ENCODE assay signal across 14 cellular contexts in the genomic region with DNA sequence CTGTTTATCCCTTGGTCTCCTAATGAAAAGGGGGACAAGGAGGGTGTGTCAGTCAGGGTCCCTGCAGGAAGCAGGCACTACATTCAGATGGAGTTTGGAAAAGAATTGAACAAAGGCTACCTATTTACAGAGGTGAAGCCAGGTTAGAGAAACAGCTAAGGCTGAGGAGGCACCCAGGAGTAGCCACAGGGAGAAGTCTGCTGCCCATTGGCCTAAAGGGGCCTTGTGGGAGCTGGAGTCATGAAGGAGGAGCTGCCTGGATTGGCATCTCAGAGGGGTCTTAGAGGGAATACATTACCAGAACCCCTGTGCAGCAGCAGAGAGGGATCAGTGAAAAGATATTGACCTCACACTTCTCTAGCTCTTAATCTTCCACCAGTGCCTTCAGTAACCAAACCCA. TPM values are rescaled to one million over a fixed set of nuclear protein-coding genes. Genes with fewer than 3 reads are reported as not detected.
DNase-seq lines count a peak whose midpoint lies in the region; ATAC-seq, FAIRE-seq and TF ChIP-seq lines count a peak whose summit lies in the region.
"Had no signal": no experiment of that assay in that cellular context is flagged by ENCODE, and none has a peak within 500 bp of the region (broad histone marks: within the 10 kb centered on the region; RNA-seq: fewer than 3 reads in every experiment).

No MANE protein-coding gene starts in this region.

- H3K79me1 ChIP-seq in trophoblast cell (ENCODE audit: low read length): peaks cover 10% of the 10 kb centered on the region

- H2BK120ac ChIP-seq in trophoblast cell (ENCODE audit: insufficient read depth, low read length, poor library complexity): peak overlapping the region; percentile 98

- peak overlapping the region; percentile 95 for H2BK5ac ChIP-seq in trophoblast cell (ENCODE audit: low read depth, low read length, poor library complexity)

- H3K79me2 ChIP-seq in GM23248 (ENCODE audit: insufficient read depth) (no peaks in the 10 kb centered on the region), PC-9 (ENCODE audit: low read depth) (no peaks in the 10 kb centered on the region), trophoblast cell (ENCODE audit: control insufficient read depth, insufficient read depth, low read length, poor library complexity) (peaks cover 4% of the 10 kb centered on the region)

- no peak for DNase-seq in GM23248
- no peak for DNase-seq in PC-9
- peak; percentile 58 for DNase-seq in endodermal cell
- DNase-seq in trophoblast cell: no peak
- no peak for DNase-seq in activated CD8-positive, alpha-beta T cell treated with anti-CD3 and anti-CD28 coated beads, Interleukin-2, amount 10 ng/mL, durations not matched to agents 7 days and 5 days
- DNase-seq in CD14-positive monocyte (ENCODE audit: low spot score): no peak
- no peak for DNase-seq in HTR-8/SVneo (ENCODE audit: insufficient read length, low spot score)
- no peak for DNase-seq in erythroblast (lab: John Stamatoyannopoulos, UW)
- DNase-seq: Caco-2; CD8-positive, alpha-beta memory T cell; DND-41; GF-D8; H9 had no signal

- no peak for ATAC-seq in activated CD8-positive, alpha-beta T cell treated with anti-CD3 and anti-CD28 coated beads, Interleukin-2, amount 10 ng/mL, durations not matched to agents 7 days and 5 days

- H2BK12ac ChIP-seq in trophoblast cell (ENCODE audit: low read length): peak overlapping the region; percentile 100

- H3K9me3 ChIP-seq in GM23248 (ENCODE audit: low read depth): no peaks in the 10 kb centered on the region
- H3K9me3 ChIP-seq in PC-9 (ENCODE audit: insufficient read depth, low read depth): no peaks in the 10 kb centered on the region
- H3K9me3 ChIP-seq in endodermal cell (ENCODE audit: control insufficient read depth, low read length): no peaks in the 10 kb centered on the region
- no peaks in the 10 kb centered on the region for H3K9me3 ChIP-seq in trophoblast cell (ENCODE audit: insufficient read depth, low read depth, low read length)
- H3K9me3 ChIP-seq: Caco-2 had no signal

- H3K36me3 ChIP-seq in GM23248 (ENCODE audit: low read depth): no peaks in the 10 kb centered on the region
- no peaks in the 10 kb centered on the region for H3K36me3 ChIP-seq in PC-9 (ENCODE audit: low read depth)
- H3K36me3 ChIP-seq in endodermal cell (ENCODE audit: control insufficient read depth, insufficient read depth, low read length): no peaks in the 10 kb centered on the region
- no peaks in the 10 kb centered on the region for H3K36me3 ChIP-seq in trophoblast cell (ENCODE audit: control insufficient read depth in 1 of 2, insufficient read depth in 2 of 2, low read length in 2 of 2)

- CTCF ChIA-PET in PC-9 (lab: Charles Lee): interaction anchor here (0.7 to 1.5 kb wide), 2 partner anchors 31 to 1567 kb away, joined by 3 read pairs; no protein-coding TSS in a partner anchor
- CTCF ChIA-PET in activated CD8-positive, alpha-beta T cell treated with anti-CD3 and anti-CD28 coated beads, Interleukin-2, amount 10 ng/mL, durations not matched to agents 7 days and 5 days (lab: Charles Lee): no interaction called here

- peak overlapping the region; percentile 95 for H2AK5ac ChIP-seq in trophoblast cell (ENCODE audit: low read length)

- H3K36me3 Mint-ChIP-seq in endodermal cell (ENCODE audit: low read depth) (no peaks in the 10 kb centered on the region), CD14-positive monocyte (no peaks in the 10 kb centered on the region)
- no peaks in the 10 kb centered on the region for H3K36me3 Mint-ChIP-seq in activated CD8-positive, alpha-beta T cell treated with anti-CD3 and anti-CD28 coated beads, Interleukin-2, amount 10 ng/mL, durations not matched to agents 7 days and 5 days (ENCODE audit: low read depth)

- H2AFZ ChIP-seq in GM23248: no peak overlapping the region
- H2AFZ ChIP-seq in PC-9: no peak overlapping the region
- H2AFZ ChIP-seq in trophoblast cell (ENCODE audit: insufficient read depth, low read length, poor library complexity): peak overlapping the region; percentile 59

- H3K4me1 Mint-ChIP-seq in endodermal cell (peaks cover 34% of the 10 kb centered on the region), CD14-positive monocyte (peaks cover 28% of the 10 kb centered on the region)
- no peaks in the 10 kb centered on the region for H3K4me1 Mint-ChIP-seq in activated CD8-positive, alpha-beta T cell treated with anti-CD3 and anti-CD28 coated beads, Interleukin-2, amount 10 ng/mL, durations not matched to agents 7 days and 5 days (ENCODE audit: low read depth)
- H3K4me1 Mint-ChIP-seq: CD8-positive, alpha-beta memory T cell had no signal

- intact Hi-C loops in PC-9 (cut with micrococcal nuclease; ENCODE audit: unreplicated experiment): loop anchor here (1.0 kb wide), 2 partner anchors 26 to 31 kb away; no protein-coding TSS in a partner anchor
- intact Hi-C loops in CD14-positive monocyte (cut with micrococcal nuclease): no loop called here

- H3K4me2 ChIP-seq in GM23248 (ENCODE audit: unreplicated experiment): no peak overlapping the region
- peak overlapping the region; percentile 74 for H3K4me2 ChIP-seq in PC-9
- peak overlapping the region; percentile 13 for H3K4me2 ChIP-seq in trophoblast cell (ENCODE audit: low read length)

- H4K8ac ChIP-seq in trophoblast cell (ENCODE audit: low read depth, low read length): peak overlapping the region; percentile 86

- H3K23ac ChIP-seq in trophoblast cell (ENCODE audit: low read length): no peak overlapping the region

- H3K4me3 ChIP-seq in GM23248: no peak overlapping the region
- peak overlapping the region; percentile 33; the same call in 1 of the 2 replicates for H3K4me3 ChIP-seq in PC-9
- H3K4me3 ChIP-seq in endodermal cell (ENCODE audit: low read length): no peak overlapping the region
- H3K4me3 ChIP-seq in trophoblast cell (ENCODE audit: low read depth, low read length): no peak overlapping the region

- peak overlapping the region; percentile 99 for H4K91ac ChIP-seq in trophoblast cell (ENCODE audit: low read depth, low read length)

- peaks cover 23% of the 10 kb centered on the region for H3F3A ChIP-seq in GM23248 (ENCODE audit: insufficient read depth)
- H3F3A ChIP-seq in PC-9 (ENCODE audit: insufficient read depth, low read depth): peaks cover 37% of the 10 kb centered on the region

- H3K9ac ChIP-seq in GM23248 (no peak overlapping the region), endodermal cell (ENCODE audit: extremely low read depth, low read length, poor library complexity, severe bottlenecking) (no peak overlapping the region), trophoblast cell (ENCODE audit: low read length) (no peak overlapping the region)

- H3K4me1 ChIP-seq in GM23248 (ENCODE audit: insufficient read depth) (peaks cover 18% of the 10 kb centered on the region), PC-9 (replicated peaks; ENCODE audit: insufficient read depth) (peaks cover 55% of the 10 kb centered on the region), endodermal cell (ENCODE audit: control insufficient read depth, insufficient read depth, low read length) (peaks cover 10% of the 10 kb centered on the region), trophoblast cell (ENCODE audit: control insufficient read depth in 1 of 2, insufficient read depth in 2 of 2, low read length in 2 of 2) (peaks cover 17 to 31% of the 10 kb centered on the region in 2 experiments)

- peak overlapping the region; percentile 65 for H4K12ac ChIP-seq in trophoblast cell (ENCODE audit: low read depth, low read length)

- H3K14ac ChIP-seq in trophoblast cell (ENCODE audit: low read length): peak overlapping the region; percentile 98

- H4K20me1 ChIP-seq in GM23248 (ENCODE audit: insufficient read depth) (no peaks in the 10 kb centered on the region), PC-9 (ENCODE audit: insufficient read depth) (no peaks in the 10 kb centered on the region)

- no peak overlapping the region for H3K4me3 Mint-ChIP-seq in endodermal cell
- H3K4me3 Mint-ChIP-seq in activated CD8-positive, alpha-beta T cell treated with anti-CD3 and anti-CD28 coated beads, Interleukin-2, amount 10 ng/mL, durations not matched to agents 7 days and 5 days: no peak overlapping the region
- no peak overlapping the region for H3K4me3 Mint-ChIP-seq in CD14-positive monocyte
- H3K4me3 Mint-ChIP-seq: CD8-positive, alpha-beta memory T cell; H9 had no signal

- POLR2A ChIA-PET in PC-9 (lab: Charles Lee; ENCODE audit: unreplicated experiment): interaction anchor here (0.6 to 0.8 kb wide), 4 partner anchors 11 to 1245 kb away, joined by 3 to 6 read pairs (median 5); no protein-coding TSS in a partner anchor
- POLR2A ChIA-PET in activated CD8-positive, alpha-beta T cell treated with anti-CD3 and anti-CD28 coated beads, Interleukin-2, amount 10 ng/mL, durations not matched to agents 7 days and 5 days (lab: Charles Lee): interaction anchor here (0.9 kb wide), 1 partner anchor 12 kb away, joined by 3 read pairs; no protein-coding TSS in a partner anchor

- TF ChIP-seq CTCF in PC-9 (conservative IDR thresholded peaks at IDR 0.05) (no peak), endodermal cell (conservative IDR thresholded peaks at IDR 0.05) (no peak), CD14-positive monocyte (IDR thresholded peaks at IDR 0.05) (no peak)

- H3K27ac ChIP-seq in GM23248: peak overlapping the region; percentile 24; the same call in 1 of the 2 replicates
- H3K27ac ChIP-seq in PC-9: peak overlapping the region; percentile 96
- no peak overlapping the region for H3K27ac ChIP-seq in endodermal cell (ENCODE audit: low read depth, low read length)
- H3K27ac ChIP-seq in trophoblast cell (ENCODE audit: low read depth, low read length): peak overlapping the region; percentile 86
- H3K27ac ChIP-seq: 22Rv1 had no signal

- H3K9me3 Mint-ChIP-seq in endodermal cell: no peaks in the 10 kb centered on the region
- H3K9me3 Mint-ChIP-seq in activated CD8-positive, alpha-beta T cell treated with anti-CD3 and anti-CD28 coated beads, Interleukin-2, amount 10 ng/mL, durations not matched to agents 7 days and 5 days (ENCODE audit: insufficient read depth): no peaks in the 10 kb centered on the region
- H3K9me3 Mint-ChIP-seq in CD14-positive monocyte: no peaks in the 10 kb centered on the region
- H3K9me3 Mint-ChIP-seq: CD8-positive, alpha-beta memory T cell; H9 had no signal

- in situ Hi-C loops in GM23248 (cut with MboI): no loop called here

- H3K18ac ChIP-seq in trophoblast cell (ENCODE audit: low read length): peak overlapping the region; percentile 97

- H3K27me3 Mint-ChIP-seq in endodermal cell (ENCODE audit: insufficient read depth) (no peaks in the 10 kb centered on the region), CD14-positive monocyte (ENCODE audit: low read depth in 3 of 3) (peaks cover 0 to 2% (median 0%) of the 10 kb centered on the region in 3 donors)
- peaks cover 9% of the 10 kb centered on the region for H3K27me3 Mint-ChIP-seq in activated CD8-positive, alpha-beta T cell treated with anti-CD3 and anti-CD28 coated beads, Interleukin-2, amount 10 ng/mL, durations not matched to agents 7 days and 5 days (ENCODE audit: low read depth)

- H3K9me2 ChIP-seq in GM23248 (ENCODE audit: insufficient read depth) (no peaks in the 10 kb centered on the region), PC-9 (ENCODE audit: insufficient read depth) (no peaks in the 10 kb centered on the region)

- BruUV-seq in PC-9 (replicated peaks; lab: Mats Ljungman, UMichigan): TSS peak; percentile 73

- H3K27me3 ChIP-seq in GM23248 (replicated peaks; ENCODE audit: insufficient read depth) (no peaks in the 10 kb centered on the region), PC-9 (ENCODE audit: insufficient read depth, low read depth) (no peaks in the 10 kb centered on the region), endodermal cell (ENCODE audit: control insufficient read depth, insufficient read depth, low read length, poor library complexity, severe bottlenecking) (no peaks in the 10 kb centered on the region), trophoblast cell (ENCODE audit: insufficient read depth, low read length) (no peaks in the 10 kb centered on the region)

- H3K4ac ChIP-seq in trophoblast cell (ENCODE audit: low read depth, low read length): peak overlapping the region; percentile 95

- H3K27ac Mint-ChIP-seq in endodermal cell (peak overlapping the region; percentile 53), CD14-positive monocyte (peak overlapping the region in 1 of 7 donors; percentile 67)
- no peak overlapping the region for H3K27ac Mint-ChIP-seq in activated CD8-positive, alpha-beta T cell treated with anti-CD3 and anti-CD28 coated beads, Interleukin-2, amount 10 ng/mL, durations not matched to agents 7 days and 5 days
- H3K27ac Mint-ChIP-seq: CD8-positive, alpha-beta memory T cell had no signal

- TF ChIP-seq POLR2A in erythroblast (IDR thresholded peaks at IDR 0.05; ENCODE audit: low read length): no peak

- FAIRE-seq in HTR-8/SVneo (lab: Jason Lieb, UNC): no peak

RNA-seq across cellular contexts. Expression of gene USP24, which starts 31.2 kb away (rescaled TPM):
- total RNA-seq in GM23248 (2014; rRNA removed; shearing (Covaris generic)): 16.3 and 26.9 TPM in 2 replicates
- polyA plus RNA-seq in GM23248 (2016; fragmentation: Nextera tagmentation; extraction: Ambion mirVana): 3.3 and 4.4 TPM in 2 replicates
- 56.3 and 61.0 TPM in 2 replicates for total RNA-seq in PC-9 (2021)
- total RNA-seq in endodermal cell: 10 to 100 TPM; 68.2 to 71.5 TPM
- polyA plus RNA-seq in endodermal cell (2013, experiment 1 of 2): 24.7 TPM
- 24.5 TPM for polyA plus RNA-seq in endodermal cell (2013, experiment 2 of 2)
- 14.7 and 15.2 TPM in 2 replicates for polyA plus RNA-seq in trophoblast cell (2013)
- total RNA-seq in activated CD8-positive, alpha-beta T cell treated with anti-CD3 and anti-CD28 coated beads, Interleukin-2, amount 10 ng/mL, durations not matched to agents 7 days and 5 days: 10 to 100 TPM; 36.7 to 44.1 TPM
- polyA plus RNA-seq in CD14-positive monocyte: 1 to 10 TPM; 1.1 to 2.1 TPM
